Comparison of ENCODE assay signal across 8 cellular contexts in genomic region chr3:157204431-157204830, GRCh38. TPM values are rescaled to one million over a fixed set of nuclear protein-coding genes. Genes with fewer than 3 reads are reported as not detected.
DNase-seq lines count a peak whose midpoint lies in the region; ATAC-seq and TF ChIP-seq lines count a peak whose summit lies in the region.

No MANE protein-coding gene starts in this region.

- no peak for ATAC-seq in HG02571 (IDR thresholded peaks at IDR 0.05; ENCODE audit: unreplicated experiment)

- no peaks in the 10 kb centered on the region for H3K27me3 ChIP-seq in PC-9 (ENCODE audit: insufficient read depth, low read depth)

- no peaks in the 10 kb centered on the region for H3K79me2 ChIP-seq in PC-9 (ENCODE audit: low read depth)

- no peaks in the 10 kb centered on the region for H3K4me1 ChIP-seq in PC-9 (replicated peaks; ENCODE audit: insufficient read depth)

- H3K4me3 ChIP-seq in PC-9, result no peak overlapping the region
- no peak overlapping the region for H3K4me3 ChIP-seq in fibroblast of pulmonary artery (replicated peaks; ENCODE audit: low read depth, low read length)

- no peak overlapping the region for H2AFZ ChIP-seq in PC-9

- H3F3A ChIP-seq in PC-9 (ENCODE audit: insufficient read depth, low read depth), result no peaks in the 10 kb centered on the region

- no peak overlapping the region for H3K27ac ChIP-seq in PC-9

- H3K9me2 ChIP-seq in PC-9 (ENCODE audit: insufficient read depth), result no peaks in the 10 kb centered on the region

- H3K36me3 ChIP-seq in PC-9 (ENCODE audit: low read depth), result no peaks in the 10 kb centered on the region

- CTCF ChIA-PET in PC-9 (lab: Charles Lee), result interaction anchor here (0.5 to 1.3 kb wide), 7 partner anchors 235 to 1215 kb away, joined by 3 to 6 read pairs (median 4); no protein-coding TSS in a partner anchor

- POLR2A ChIA-PET in PC-9 (lab: Charles Lee; ENCODE audit: unreplicated experiment), result interaction anchor here (0.5 to 1.0 kb wide), 3 partner anchors 213 to 396 kb away, joined by 4 to 5 read pairs (median 5); no protein-coding TSS in a partner anchor

- DNase-seq in NCI-H510A treated with DMSO at 0.1 percent for 48 hours (lab: John Stamatoyannopoulos, UW) (peak; percentile 25), NCI-H510A (lab: John Stamatoyannopoulos, UW) (no peak), PC-9 (peak in 1 of 2 experiments; percentile 50), fibroblast of pulmonary artery (ENCODE audit: low read depth) (peak; percentile 81), superior temporal gyrus (ENCODE audit: extremely low spot score) (peak; percentile 85), head of caudate nucleus (no peak), hepatic stellate cell (ENCODE audit: low spot score) (no peak)

- intact Hi-C loops in PC-9 (cut with micrococcal nuclease; ENCODE audit: unreplicated experiment) (loop anchor here (1.0 to 10.0 kb wide), 7 partner anchors 150 to 1452 kb away; no protein-coding TSS in a partner anchor), head of caudate nucleus (cut with DNase I) (loop anchor here (5.0 to 10.0 kb wide), 2 partner anchors 150 to 288 kb away; no protein-coding TSS in a partner anchor)

- H3K4me2 ChIP-seq in PC-9, result no peak overlapping the region

- peak; percentile 87 for TF ChIP-seq CTCF in PC-9 (conservative IDR thresholded peaks at IDR 0.05)
- TF ChIP-seq CTCF in fibroblast of pulmonary artery (IDR thresholded peaks at IDR 0.05; ENCODE audit: low read length, missing control alignments), result peak; percentile 55

- no TSS peak for BruUV-seq in PC-9 (replicated peaks; lab: Mats Ljungman, UMichigan)

- H3K9me3 ChIP-seq in PC-9 (ENCODE audit: insufficient read depth, low read depth), result no peaks in the 10 kb centered on the region; the same call in 1 of the 2 replicates

- no peaks in the 10 kb centered on the region for H4K20me1 ChIP-seq in PC-9 (ENCODE audit: insufficient read depth)

RNA-seq across cellular contexts. Expression of gene CCNL1, which starts 44.5 kb away (rescaled TPM):
- 91.3 and 101 TPM in 2 replicates for total RNA-seq in PC-9 (2021)

Comparison
In these comparisons a context has a peak if more than half of its experiments do, and no peak if none do; other contexts are left out.
1. DNase-seq: peak in NCI-H510A treated with DMSO at 0.1 percent for 48 hours (single experiment), fibroblast of pulmonary artery (single experiment) and superior temporal gyrus (single experiment); none in NCI-H510A (single experiment), head of caudate nucleus (0 of 42) and hepatic stellate cell (single experiment).